Comparison of ENCODE assay signal across 15 cellular contexts in the genomic region with DNA sequence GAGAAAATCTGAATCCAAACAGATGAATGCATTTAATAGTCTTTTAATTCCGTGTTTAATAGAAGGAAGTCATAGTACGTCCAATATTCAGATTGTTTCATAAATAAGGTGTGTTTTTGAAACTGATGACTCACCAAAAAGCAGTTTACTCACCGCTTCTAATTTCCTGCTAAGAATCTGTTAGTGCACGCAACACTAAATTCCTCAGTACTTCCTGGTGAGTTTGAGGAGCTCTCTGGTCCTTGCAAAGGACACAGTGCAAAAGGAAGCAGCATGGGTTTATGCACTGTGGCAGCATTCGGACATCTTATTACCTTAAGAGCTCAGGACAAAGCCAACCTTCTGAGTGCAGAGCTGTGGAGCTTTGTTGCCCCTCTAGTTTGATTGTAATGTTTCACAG. TPM values are rescaled to one million over a fixed set of nuclear protein-coding genes. Genes with fewer than 3 reads are reported as not detected.
DNase-seq lines count a peak whose midpoint lies in the region; FAIRE-seq and TF ChIP-seq lines count a peak whose summit lies in the region.
"Had no signal": no experiment of that assay in that cellular context is flagged by ENCODE, and none has a peak within 500 bp of the region (broad histone marks: within the 10 kb centered on the region; RNA-seq: fewer than 3 reads in every experiment).

No MANE protein-coding gene starts in this region.

- H3K36me3 ChIP-seq in astrocyte (ENCODE audit: insufficient read depth, low read length), result no peaks in the 10 kb centered on the region
- H3K36me3 ChIP-seq: spleen, uterus had no signal

- H4K20me1 ChIP-seq in astrocyte (ENCODE audit: insufficient read depth, low read length), result no peaks in the 10 kb centered on the region

- H3K36me3 Mint-ChIP-seq in astrocyte (ENCODE audit: low read depth, unreplicated experiment), result no peaks in the 10 kb centered on the region
- no peaks in the 10 kb centered on the region for H3K36me3 Mint-ChIP-seq in T-helper 2 cell treated with Interferon-gamma antibody and Interleukin-4, amounts not matched to agents 5 μg/mL and 100 μg/mL, for 36 hours (ENCODE audit: low read depth)

- H3K9me3 ChIP-seq in astrocyte (ENCODE audit: insufficient read depth, low read depth, low read length), result no peaks in the 10 kb centered on the region
- H3K9me3 ChIP-seq: spleen, uterus had no signal

- no peak overlapping the region for H2AFZ ChIP-seq in astrocyte (ENCODE audit: low read depth, low read length)

- no peaks in the 10 kb centered on the region for H3K79me2 ChIP-seq in astrocyte (ENCODE audit: insufficient read depth, low read length)

- H3K4me3 Mint-ChIP-seq in astrocyte (ENCODE audit: unreplicated experiment), result no peak overlapping the region
- no peak overlapping the region for H3K4me3 Mint-ChIP-seq in T-helper 2 cell treated with Interferon-gamma antibody and Interleukin-4, amounts not matched to agents 5 μg/mL and 100 μg/mL, for 36 hours
- H3K4me3 Mint-ChIP-seq: nephron had no signal

- FAIRE-seq in astrocyte (lab: Jason Lieb, UNC), result no peak

- no peak overlapping the region for H3K4me3 ChIP-seq in astrocyte (ENCODE audit: insufficient read depth, low read depth, low read length)
- H3K4me3 ChIP-seq: spleen, uterus had no signal

- H3K27ac ChIP-seq in astrocyte (ENCODE audit: low read depth, low read length), result peak overlapping the region; percentile 14
- H3K27ac ChIP-seq in caudate nucleus (ENCODE audit: low read depth, low read length), result no peak overlapping the region
- H3K27ac ChIP-seq: spleen, uterus had no signal

- H3K9me3 Mint-ChIP-seq in astrocyte (ENCODE audit: unreplicated experiment), result no peaks in the 10 kb centered on the region
- H3K9me3 Mint-ChIP-seq in T-helper 2 cell treated with Interferon-gamma antibody and Interleukin-4, amounts not matched to agents 5 μg/mL and 100 μg/mL, for 36 hours, result no peaks in the 10 kb centered on the region
- H3K9me3 Mint-ChIP-seq: nephron had no signal

- peak; percentile 26 to 47 for DNase-seq in AML-193 (lab: John Stamatoyannopoulos, UW)
- peak; percentile 85 for DNase-seq in HT1080 (ENCODE audit: low read depth)
- peak; percentile 76 for DNase-seq in astrocyte (ENCODE audit: low read depth)
- peak; percentile 76 for DNase-seq in kidney glomerular epithelial cell (lab: John Stamatoyannopoulos, UW)
- DNase-seq in caudate nucleus (lab: John Stamatoyannopoulos, UW), result no peak
- no peak for DNase-seq in NCI-H2029 (lab: John Stamatoyannopoulos, UW)
- DNase-seq in T-helper 2 cell treated with Interferon-gamma antibody and Interleukin-4, amounts not matched to agents 5 μg/mL and 100 μg/mL, for 36 hours (ENCODE audit: low spot score), result no peak
- no peak for DNase-seq in activated gamma-delta T cell treated with Interleukin-2 at 50 U/mL for 16 hours
- DNase-seq: activated CD8-positive, alpha-beta memory T cell treated with anti-CD3 and anti-CD28 coated beads, Interleukin-2, amount 50 U/mL, for 48 hours; aorta; GF-D8; spleen; T1000; uterus had no signal

- no peak for TF ChIP-seq CTCF in astrocyte (IDR thresholded peaks at IDR 0.05; ENCODE audit: insufficient read depth, low read depth, low read length)

- H3K27me3 ChIP-seq in astrocyte (ENCODE audit: insufficient read depth, low read length), result no peaks in the 10 kb centered on the region
- H3K27me3 ChIP-seq: spleen, uterus had no signal

- peak overlapping the region; percentile 17 for H3K4me2 ChIP-seq in astrocyte (ENCODE audit: low read length)

- H3K27me3 Mint-ChIP-seq in astrocyte (ENCODE audit: low read depth, unreplicated experiment), result no peaks in the 10 kb centered on the region
- H3K27me3 Mint-ChIP-seq in T-helper 2 cell treated with Interferon-gamma antibody and Interleukin-4, amounts not matched to agents 5 μg/mL and 100 μg/mL, for 36 hours (ENCODE audit: low read depth), result peaks cover 12% of the 10 kb centered on the region

- H3K4me1 Mint-ChIP-seq in astrocyte (ENCODE audit: low read depth, unreplicated experiment), result peaks cover 15% of the 10 kb centered on the region
- peaks cover 4% of the 10 kb centered on the region for H3K4me1 Mint-ChIP-seq in T-helper 2 cell treated with Interferon-gamma antibody and Interleukin-4, amounts not matched to agents 5 μg/mL and 100 μg/mL, for 36 hours (ENCODE audit: low read depth)

- no peak overlapping the region for H3K27ac Mint-ChIP-seq in astrocyte (ENCODE audit: unreplicated experiment)
- H3K27ac Mint-ChIP-seq in T-helper 2 cell treated with Interferon-gamma antibody and Interleukin-4, amounts not matched to agents 5 μg/mL and 100 μg/mL, for 36 hours, result no peak overlapping the region

- no peak overlapping the region for H3K9ac ChIP-seq in astrocyte (ENCODE audit: low read length)

- peaks cover 20% of the 10 kb centered on the region for H3K4me1 ChIP-seq in astrocyte (ENCODE audit: insufficient read depth, low read length)
- H3K4me1 ChIP-seq: uterus had no signal

RNA-seq across cellular contexts. Expression of gene ADGRF1, which starts 2.3 kb away (rescaled TPM):
- total RNA-seq in HT1080 (2014; rRNA removed; shearing (Covaris generic)), result not detected in 2 replicates
- 0.06 TPM in 1 of 2 replicates, not detected in the other for polyA plus RNA-seq in HT1080 (2015; cell fraction: cytosol; rRNA removed)
- polyA plus RNA-seq in HT1080 (2015; cell fraction: nucleus; rRNA removed), result 0.09 and 0.12 TPM in 2 replicates
- 0.05 and 0.25 TPM in 2 replicates for total RNA-seq in astrocyte
- total RNA-seq: aorta had no signal
- polyA plus RNA-seq: aorta had no signal

Comparison
In these comparisons a context has a peak if more than half of its experiments do, and no peak if none do; other contexts are left out.
1. DNase-seq: peak in AML-193 (2 of 2), HT1080 (single experiment), astrocyte (single experiment) and kidney glomerular epithelial cell (single experiment); none in caudate nucleus (0 of 61), NCI-H2029 (single experiment), T-helper 2 cell treated with Interferon-gamma antibody and Interleukin-4, amounts not matched to agents 5 μg/mL and 100 μg/mL, for 36 hours (single experiment) and activated gamma-delta T cell treated with Interleukin-2 at 50 U/mL for 16 hours (single experiment).